8 cellular contexts compared by ENCODE assay signal in the genomic region with DNA sequence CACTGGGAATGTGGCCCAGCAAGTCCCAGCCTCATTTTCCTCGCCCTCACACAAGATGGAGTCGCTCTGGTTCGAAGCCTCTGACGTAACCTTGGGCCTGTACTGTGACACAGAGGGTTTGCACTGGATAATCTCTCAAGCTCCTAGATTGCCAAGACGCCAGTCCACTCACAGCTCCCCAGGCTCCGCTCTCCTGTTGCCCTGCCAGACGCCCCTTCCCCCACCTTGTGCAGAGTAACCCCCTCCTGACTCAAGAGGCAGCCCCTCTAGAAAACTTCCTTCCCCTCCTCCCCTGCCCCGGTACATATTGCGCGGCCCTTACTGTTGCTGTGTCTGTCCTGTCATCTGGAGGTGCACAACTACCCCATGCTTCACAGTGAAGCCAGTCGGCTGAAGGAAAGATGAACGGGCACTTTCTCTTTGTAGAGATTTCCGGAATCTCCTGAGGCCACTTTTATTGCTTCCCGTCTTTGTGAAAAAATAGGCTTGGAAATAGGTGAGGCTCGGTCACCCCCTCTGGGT. TPM values are rescaled to one million over a fixed set of nuclear protein-coding genes. Genes with fewer than 3 reads are reported as not detected.
DNase-seq lines count a peak whose midpoint lies in the region; ATAC-seq and TF ChIP-seq lines count a peak whose summit lies in the region.

No MANE protein-coding gene starts in this region.

- H3K9me3 ChIP-seq in Peyer's patch (no peaks in the 10 kb centered on the region), osteoblast (ENCODE audit: low read depth, low read length) (no peaks in the 10 kb centered on the region)

- ATAC-seq in GM19351 (IDR thresholded peaks at IDR 0.05; ENCODE audit: unreplicated experiment) (no peak), GM19463 (IDR thresholded peaks at IDR 0.05; ENCODE audit: unreplicated experiment) (no peak), GM18870 (IDR thresholded peaks at IDR 0.05; ENCODE audit: unreplicated experiment) (no peak), HG03095 (IDR thresholded peaks at IDR 0.05; ENCODE audit: unreplicated experiment) (no peak)

- TF ChIP-seq POLR2A in Peyer's patch (IDR thresholded peaks at IDR 0.05), result no peak

- peaks cover 17% of the 10 kb centered on the region for H3K79me2 ChIP-seq in osteoblast (ENCODE audit: insufficient read depth, low read length)

- H3K27ac ChIP-seq in Peyer's patch (peak overlapping the region; percentile 67 to 82 (median 77)), osteoblast (ENCODE audit: low read depth, low read length) (peak overlapping the region; percentile 51)

- DNase-seq in DMS79 (lab: John Stamatoyannopoulos, UW), result peak; percentile 49
- DNase-seq in Peyer's patch, result peak in 2 of 3 donors; percentile 22 to 27
- peak in 1 of 2 donors; percentile 59 for DNase-seq in foreskin fibroblast
- peak; percentile 94 for DNase-seq in osteoblast (ENCODE audit: insufficient read length, low spot score, missing footprints)

- TF ChIP-seq CTCF in Peyer's patch (IDR thresholded peaks at IDR 0.05) (no peak), foreskin fibroblast (IDR thresholded peaks at IDR 0.05; ENCODE audit: low read depth, low read length) (no peak), osteoblast (IDR thresholded peaks at IDR 0.05; ENCODE audit: extremely low read depth, low read depth, low read length) (no peak)

- no peaks in the 10 kb centered on the region for H4K20me1 ChIP-seq in osteoblast (ENCODE audit: insufficient read depth, low read length)

- peak overlapping the region; percentile 38 to 64 (median 54) for H3K4me3 ChIP-seq in Peyer's patch
- H3K4me3 ChIP-seq in foreskin fibroblast (ENCODE audit: low read depth in 1 of 2, low read length in 2 of 2), result peak overlapping the region; percentile 55 to 72
- H3K4me3 ChIP-seq in osteoblast (ENCODE audit: insufficient read depth, low read length), result peak overlapping the region; percentile 81

- H3K36me3 ChIP-seq in Peyer's patch (no peaks in the 10 kb centered on the region), osteoblast (ENCODE audit: insufficient read depth, low read length) (no peaks in the 10 kb centered on the region)

- H3K27me3 ChIP-seq in Peyer's patch, result no peaks in the 10 kb centered on the region
- no peaks in the 10 kb centered on the region for H3K27me3 ChIP-seq in osteoblast (ENCODE audit: insufficient read depth, low read length)

- H2AFZ ChIP-seq in osteoblast (ENCODE audit: low read length), result peak overlapping the region; percentile 93

- peaks cover 0 to 14% (median 6%) of the 10 kb centered on the region in 4 donors for H3K4me1 ChIP-seq in Peyer's patch
- H3K4me1 ChIP-seq in osteoblast (ENCODE audit: insufficient read depth, low read length), result peaks cover 13% of the 10 kb centered on the region

- peak overlapping the region; percentile 85 for H3K4me2 ChIP-seq in osteoblast (ENCODE audit: insufficient read depth, low read length)

RNA-seq across cellular contexts. Expression of gene KIAA1614, which starts 1.0 kb away (rescaled TPM):
- total RNA-seq in Peyer's patch (1 to 10 TPM in 3 of 4 donors, under 1 TPM in 1; 0.35 to 2.5 (median 1.7) TPM), osteoblast (11.8 and 12.7 TPM in 2 replicates)
